In genomic region chr4:6885953-6886557, GRCh38 we compare ENCODE assay signal across 9 cellular contexts. TPM values are rescaled to one million over a fixed set of nuclear protein-coding genes. Genes with fewer than 3 reads are reported as not detected.
DNase-seq lines count a peak whose midpoint lies in the region; ATAC-seq and TF ChIP-seq lines count a peak whose summit lies in the region.
"Had no signal": no experiment of that assay in that cellular context is flagged by ENCODE, and none has a peak within 500 bp of the region (broad histone marks: within the 10 kb centered on the region; RNA-seq: fewer than 3 reads in every experiment).

No MANE protein-coding gene starts in this region.

- H3K36me3 Mint-ChIP-seq in activated CD8-positive, alpha-beta memory T cell treated with anti-CD3 and anti-CD28 coated beads, Interleukin-2, amount 10 ng/mL, durations not matched to agents 7 days and 5 days, result peaks cover 21% of the 10 kb centered on the region

- H3K36me3 ChIP-seq in cardiac muscle cell, result peaks cover 23% of the 10 kb centered on the region
- H3K36me3 ChIP-seq in prostate gland, result no peaks in the 10 kb centered on the region

- H3K27me3 ChIP-seq in cardiac muscle cell (no peaks in the 10 kb centered on the region), prostate gland (replicated peaks; ENCODE audit: insufficient read depth) (no peaks in the 10 kb centered on the region)

- H3K4me1 Mint-ChIP-seq in activated CD8-positive, alpha-beta memory T cell treated with anti-CD3 and anti-CD28 coated beads, Interleukin-2, amount 10 ng/mL, durations not matched to agents 7 days and 5 days, result peaks cover 7% of the 10 kb centered on the region

- CTCF ChIA-PET in activated CD8-positive, alpha-beta memory T cell treated with anti-CD3 and anti-CD28 coated beads, Interleukin-2, amount 10 ng/mL, durations not matched to agents 7 days and 5 days (lab: Charles Lee), result interaction anchor here (1.3 to 7.4 kb wide), 9 partner anchors 12 to 185 kb away, joined by 3 to 47 read pairs (median 5); no protein-coding TSS in a partner anchor

- intact Hi-C loops in prostate gland (cut with DNase I), result loop anchor here (5.0 kb wide), 1 partner anchor 169 kb away; the partner anchor contains the start of gene BLOC1S4

- peaks cover 6% of the 10 kb centered on the region for H3K9me3 Mint-ChIP-seq in activated CD8-positive, alpha-beta memory T cell treated with anti-CD3 and anti-CD28 coated beads, Interleukin-2, amount 10 ng/mL, durations not matched to agents 7 days and 5 days (ENCODE audit: low read depth)

- no peak overlapping the region for H3K27ac ChIP-seq in VCaP
- H3K27ac ChIP-seq in cardiac muscle cell, result peak overlapping the region; percentile 92
- H3K27ac ChIP-seq in prostate gland, result peak overlapping the region; percentile 21 to 44

- no peak overlapping the region for H3K4me3 Mint-ChIP-seq in activated CD8-positive, alpha-beta memory T cell treated with anti-CD3 and anti-CD28 coated beads, Interleukin-2, amount 10 ng/mL, durations not matched to agents 7 days and 5 days
- H3K4me3 Mint-ChIP-seq: stimulated activated naive CD8-positive, alpha-beta T cell treated with anti-CD3 and anti-CD28 coated beads, Interleukin-15, Interleukin-2, amounts not matched to agents 100 ng/mL and 50 ng/mL, for 24 hours had no signal

- H3K4me1 ChIP-seq in cardiac muscle cell (ENCODE audit: low read depth), result peaks cover 12% of the 10 kb centered on the region
- H3K4me1 ChIP-seq in prostate gland (replicated peaks), result no peaks in the 10 kb centered on the region

- TF ChIP-seq CTCF in VCaP (conservative IDR thresholded peaks at IDR 0.05) (peak; percentile 73), cardiac muscle cell (IDR thresholded peaks at IDR 0.05; ENCODE audit: low read depth, low read length) (peak; percentile 37), prostate gland (IDR thresholded peaks at IDR 0.05) (peak in 2 of 4 experiments; percentile 18 to 29)

- ATAC-seq in activated CD8-positive, alpha-beta memory T cell treated with anti-CD3 and anti-CD28 coated beads, Interleukin-2, amount 10 ng/mL, durations not matched to agents 7 days and 5 days, result peak; percentile 61
- no peak for ATAC-seq in GM19467 (IDR thresholded peaks at IDR 0.05; ENCODE audit: unreplicated experiment)
- ATAC-seq in HG02642 (IDR thresholded peaks at IDR 0.05; ENCODE audit: poor library complexity, unreplicated experiment), result no peak

- TF ChIP-seq POLR2A in prostate gland (IDR thresholded peaks at IDR 0.05), result no peak

- H3K9me3 ChIP-seq in cardiac muscle cell (ENCODE audit: low read depth), result no peaks in the 10 kb centered on the region
- no peaks in the 10 kb centered on the region for H3K9me3 ChIP-seq in prostate gland

- no peaks in the 10 kb centered on the region for H3K27me3 Mint-ChIP-seq in activated CD8-positive, alpha-beta memory T cell treated with anti-CD3 and anti-CD28 coated beads, Interleukin-2, amount 10 ng/mL, durations not matched to agents 7 days and 5 days
- H3K27me3 Mint-ChIP-seq: stimulated activated naive CD8-positive, alpha-beta T cell treated with anti-CD3 and anti-CD28 coated beads, Interleukin-15, Interleukin-2, amounts not matched to agents 100 ng/mL and 50 ng/mL, for 24 hours had no signal

- peak overlapping the region; percentile 45 for H3K27ac Mint-ChIP-seq in activated CD8-positive, alpha-beta memory T cell treated with anti-CD3 and anti-CD28 coated beads, Interleukin-2, amount 10 ng/mL, durations not matched to agents 7 days and 5 days
- H3K27ac Mint-ChIP-seq: stimulated activated naive CD8-positive, alpha-beta T cell treated with anti-CD3 and anti-CD28 coated beads, Interleukin-15, Interleukin-2, amounts not matched to agents 100 ng/mL and 50 ng/mL, for 24 hours had no signal

- 37% methylated on average over 15 of the region's 15 CpGs for WGBS in prostate gland

- no peak for DNase-seq in activated CD8-positive, alpha-beta memory T cell treated with anti-CD3 and anti-CD28 coated beads, Interleukin-2, amount 10 ng/mL, durations not matched to agents 7 days and 5 days
- no peak for DNase-seq in activated CD8-positive, alpha-beta memory T cell treated with anti-CD3 and anti-CD28 coated beads, Interleukin-2, amount 50 U/mL, for 4 hours
- peak; percentile 39 for DNase-seq in LoVo (ENCODE audit: low spot score)
- DNase-seq in cardiac muscle cell (ENCODE audit: low read depth in 1 of 2, low spot score in 1 of 2), result peak; percentile 66 to 68
- DNase-seq in prostate gland (ENCODE audit: low spot score), result no peak

- H3K4me3 ChIP-seq in cardiac muscle cell (no peak overlapping the region), prostate gland (no peak overlapping the region)

RNA-seq across cellular contexts. Expression of gene TBC1D14, which starts 23.6 kb away (rescaled TPM):
- 10 to 100 TPM; 49.0 to 49.1 TPM for total RNA-seq in activated CD8-positive, alpha-beta memory T cell treated with anti-CD3 and anti-CD28 coated beads, Interleukin-2, amount 10 ng/mL, durations not matched to agents 7 days and 5 days
- total RNA-seq in cardiac muscle cell (41.8 and 46.1 TPM in 2 replicates), prostate gland (10 to 100 TPM; 56.2 to 90.5 TPM)
- 30.5 and 38.9 TPM in 2 replicates for polyA plus RNA-seq in cardiac muscle cell

Comparison
In these comparisons a context has a peak if more than half of its experiments do, and no peak if none do; other contexts are left out.
1. DNase-seq: peak in LoVo (single experiment) and cardiac muscle cell (2 of 2); none in activated CD8-positive, alpha-beta memory T cell treated with anti-CD3 and anti-CD28 coated beads, Interleukin-2, amount 10 ng/mL, durations not matched to agents 7 days and 5 days (single experiment), activated CD8-positive, alpha-beta memory T cell treated with anti-CD3 and anti-CD28 coated beads, Interleukin-2, amount 50 U/mL, for 4 hours (single experiment) and prostate gland (single experiment).